In the genomic region with DNA sequence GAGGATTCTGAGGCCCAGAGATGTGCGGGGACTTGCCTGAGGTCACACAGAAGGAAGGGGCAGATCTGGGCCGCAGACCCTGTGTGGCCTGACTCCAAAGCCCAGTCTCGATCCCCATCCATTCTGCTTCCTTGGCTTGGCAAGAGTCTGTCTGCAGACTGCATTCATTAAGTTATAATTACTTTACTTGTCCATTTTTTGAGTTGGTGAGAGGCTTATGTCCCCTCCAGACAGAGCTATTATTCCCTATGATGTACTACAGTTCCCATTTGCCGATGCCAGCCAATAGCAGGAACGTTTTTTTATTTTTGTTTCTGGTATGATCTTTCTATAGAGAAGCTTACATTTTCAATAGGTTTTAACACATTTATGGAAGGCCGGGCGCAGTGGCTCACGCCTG, we compare ENCODE assay signal across 22 cellular contexts.
A peak's percentile ranks its signal among the peaks of the same experiment; 100 is the strongest.
DNase-seq lines count a peak whose midpoint lies in the region; ATAC-seq, FAIRE-seq and TF ChIP-seq lines count a peak whose summit lies in the region.
"Had no signal": no experiment of that assay in that cellular context is flagged by ENCODE, and none has a peak within 500 bp of the region (broad histone marks: within the 10 kb centered on the region; RNA-seq: fewer than 3 reads in every experiment).

No MANE protein-coding gene starts in this region.

- H3K27me3 ChIP-seq in SK-N-SH (ENCODE audit: insufficient read depth), result no peaks in the 10 kb centered on the region
- no peaks in the 10 kb centered on the region for H3K27me3 ChIP-seq in BLaER1 treated with 17β-estradiol and CSF1 and Interleukin-3, amounts not matched to agents 10 nM and 100 nM
- H3K27me3 ChIP-seq in ascending aorta, result no peaks in the 10 kb centered on the region
- no peaks in the 10 kb centered on the region for H3K27me3 ChIP-seq in thoracic aorta (replicated peaks; ENCODE audit: insufficient read depth)

- TF ChIP-seq CTCF in SK-N-SH (IDR thresholded peaks at IDR 0.05) (no peak), ascending aorta (IDR thresholded peaks at IDR 0.05) (no peak), thoracic aorta (IDR thresholded peaks at IDR 0.05) (no peak)

- CTCF ChIA-PET in SK-N-SH (lab: Yijun Ruan, JAX), result interaction anchor here (1.0 to 2.4 kb wide), 4 partner anchors 8 to 35 kb away, joined by 3 to 12 read pairs (median 4); no protein-coding TSS in a partner anchor

- H3F3A ChIP-seq in SK-N-SH (replicated peaks; ENCODE audit: insufficient read depth), result no peaks in the 10 kb centered on the region

- no peak overlapping the region for H3K4me2 ChIP-seq in SK-N-SH
- H3K4me2 ChIP-seq in BLaER1 treated with 17β-estradiol and CSF1 and Interleukin-3, amounts not matched to agents 10 nM and 100 nM, result peak overlapping the region in 10 of 11 experiments; percentile 67 to 100 (median 86); a peak in 19 of 22 replicates
- H3K4me2 ChIP-seq: A549 had no signal

- H3K36me3 ChIP-seq in SK-N-SH (replicated peaks in 1 of 2; ENCODE audit: control insufficient read depth in 1 of 2, insufficient read depth in 2 of 2, low read length in 1 of 2), result peaks cover 0 to 36% of the 10 kb centered on the region in 2 experiments
- peaks cover 28 to 100% (median 82%) of the 10 kb centered on the region in 11 experiments for H3K36me3 ChIP-seq in BLaER1 treated with 17β-estradiol and CSF1 and Interleukin-3, amounts not matched to agents 10 nM and 100 nM
- H3K36me3 ChIP-seq in ascending aorta, result peaks cover 89 to 94% of the 10 kb centered on the region in 2 donors
- peaks cover 89% of the 10 kb centered on the region for H3K36me3 ChIP-seq in thoracic aorta

- POLR2A ChIA-PET in SK-N-SH (lab: Yijun Ruan, JAX), result interaction anchor here (0.7 kb wide), 1 partner anchor 21 kb away, joined by 3 read pairs; no protein-coding TSS in a partner anchor

- TF ChIP-seq POLR2A in GM12892 (IDR thresholded peaks at IDR 0.05; ENCODE audit: low read depth, low read length), result no peak

- H3K9me2 ChIP-seq in SK-N-SH, result no peaks in the 10 kb centered on the region

- H4K20me1 ChIP-seq in SK-N-SH (ENCODE audit: insufficient read depth), result no peaks in the 10 kb centered on the region
- H4K20me1 ChIP-seq in BLaER1 treated with 17β-estradiol and CSF1 and Interleukin-3, amounts not matched to agents 10 nM and 100 nM, result peaks cover 0 to 8% (median 0%) of the 10 kb centered on the region in 11 experiments; a peak in 3 of 22 replicates

- TF ChIP-seq RAD21 in SK-N-SH (IDR thresholded peaks at IDR 0.05; ENCODE audit: low read length), result no peak

- TF ChIP-seq EP300 in SK-N-SH (IDR thresholded peaks at IDR 0.05; ENCODE audit: borderline replicate concordance in 1 of 2, low read depth in 1 of 2, low read length in 1 of 2), result peak in 1 of 2 experiments; percentile 45; a peak in 1 of 4 replicates

- no peak overlapping the region for H3K9ac ChIP-seq in SK-N-SH
- H3K9ac ChIP-seq in BLaER1 treated with 17β-estradiol and CSF1 and Interleukin-3, amounts not matched to agents 10 nM and 100 nM, result peak overlapping the region in 10 of 11 experiments; percentile 25 to 96 (median 84); a peak in 15 of 22 replicates

- H2AFZ ChIP-seq in SK-N-SH (ENCODE audit: low read depth), result no peak overlapping the region

- no peaks in the 10 kb centered on the region for H3K79me2 ChIP-seq in SK-N-SH (ENCODE audit: insufficient read depth)

- peaks cover 0 to 36% of the 10 kb centered on the region in 2 experiments; a peak in 2 of 4 replicates for H3K4me1 ChIP-seq in SK-N-SH (ENCODE audit: control insufficient read depth in 1 of 2, insufficient read depth in 2 of 2, low read depth in 1 of 2, low read length in 1 of 2)
- peaks cover 31 to 100% (median 85%) of the 10 kb centered on the region in 10 experiments for H3K4me1 ChIP-seq in BLaER1 treated with 17β-estradiol and CSF1 and Interleukin-3, amounts not matched to agents 10 nM and 100 nM
- H3K4me1 ChIP-seq in ascending aorta, result peaks cover 0 to 11% of the 10 kb centered on the region in 2 donors
- H3K4me1 ChIP-seq in thoracic aorta (ENCODE audit: control insufficient read depth in 1 of 2, low read depth in 2 of 2), result peaks cover 16 to 43% of the 10 kb centered on the region in 2 donors
- H3K4me1 ChIP-seq: A549 had no signal

- H3K4me3 ChIP-seq in SK-N-SH (ENCODE audit: low read depth in 2 of 2, low read length in 1 of 2), result no peak overlapping the region
- H3K4me3 ChIP-seq in BLaER1 treated with 17β-estradiol and CSF1 and Interleukin-3, amounts not matched to agents 10 nM and 100 nM, result peak overlapping the region in 1 of 10 experiments; percentile 37; a peak in 1 of 20 replicates
- no peak overlapping the region for H3K4me3 ChIP-seq in ascending aorta
- no peak overlapping the region for H3K4me3 ChIP-seq in thoracic aorta
- H3K4me3 ChIP-seq: A549 had no signal

- no peak for FAIRE-seq in GM12892 (lab: Jason Lieb, UNC)
- FAIRE-seq: A549, D721Med, G401.6, GM12891, GM18507 had no signal

- 70% methylated on average over 8 of the region's 8 CpGs for WGBS in SK-N-SH (ENCODE audit: low lambda C conversion rate)

- peak; percentile 60 for DNase-seq in SK-N-SH
- no peak for DNase-seq in ascending aorta (ENCODE audit: low spot score in 2 of 2)
- DNase-seq in thoracic aorta (ENCODE audit: low spot score), result no peak
- no peak for DNase-seq in GM12892 (ENCODE audit: insufficient read length)
- DNase-seq: AML-193; C1 segment of cervical spinal cord; Caco-2; Calu3; CD4-positive, alpha-beta T cell; CD8-positive, alpha-beta T cell; DMS79 treated with DMSO at 0.1 percent for 48 hours; GF-D8 had no signal

- ATAC-seq in SK-N-SH treated with all-trans-retinoic acid at 6 μM for 48 hours (no peak), thoracic aorta (ENCODE audit: insufficient number of reproducible peaks, low FRiP score, low read depth) (no peak), HG02938 (IDR thresholded peaks at IDR 0.05; ENCODE audit: unreplicated experiment) (no peak), HG03175 (IDR thresholded peaks at IDR 0.05; ENCODE audit: unreplicated experiment) (no peak)
- ATAC-seq: A549; CD8-positive, alpha-beta T cell had no signal

- H3K27ac ChIP-seq in SK-N-SH (ENCODE audit: low read depth in 2 of 2, low read length in 1 of 2), result peak overlapping the region in 1 of 2 experiments; percentile 81; a peak in 2 of 4 replicates
- peak overlapping the region in 10 of 11 experiments; percentile 96 to 100 (median 98); a peak in 20 of 22 replicates for H3K27ac ChIP-seq in BLaER1 treated with 17β-estradiol and CSF1 and Interleukin-3, amounts not matched to agents 10 nM and 100 nM
- peak overlapping the region; percentile 79 to 94 for H3K27ac ChIP-seq in ascending aorta
- H3K27ac ChIP-seq in thoracic aorta, result peak overlapping the region; percentile 65 to 78
- H3K27ac ChIP-seq: 22Rv1, A549 had no signal

- intact Hi-C loops in ascending aorta (cut with DNase I), result no loop called here

- H3K9me3 ChIP-seq in SK-N-SH (no peaks in the 10 kb centered on the region), ascending aorta (no peaks in the 10 kb centered on the region), thoracic aorta (no peaks in the 10 kb centered on the region)
- H3K9me3 ChIP-seq in BLaER1 treated with 17β-estradiol and CSF1 and Interleukin-3, amounts not matched to agents 10 nM and 100 nM (replicated peaks in 1 of 11), result no peaks in the 10 kb centered on the region
- H3K9me3 ChIP-seq: A549, Caco-2 had no signal

TF ChIP-seq in SK-N-SH, 30 proteins besides CTCF, POLR2A, EP300 and RAD21:
- TF ChIP-seq YY1 (IDR thresholded peaks at IDR 0.05; ENCODE audit: low read depth) (no peak), RCOR1 (IDR thresholded peaks at IDR 0.05; ENCODE audit: low read length) (peak; percentile 60; the same call in 1 of the 2 replicates)
- TF ChIP-seq, protein P1, sequence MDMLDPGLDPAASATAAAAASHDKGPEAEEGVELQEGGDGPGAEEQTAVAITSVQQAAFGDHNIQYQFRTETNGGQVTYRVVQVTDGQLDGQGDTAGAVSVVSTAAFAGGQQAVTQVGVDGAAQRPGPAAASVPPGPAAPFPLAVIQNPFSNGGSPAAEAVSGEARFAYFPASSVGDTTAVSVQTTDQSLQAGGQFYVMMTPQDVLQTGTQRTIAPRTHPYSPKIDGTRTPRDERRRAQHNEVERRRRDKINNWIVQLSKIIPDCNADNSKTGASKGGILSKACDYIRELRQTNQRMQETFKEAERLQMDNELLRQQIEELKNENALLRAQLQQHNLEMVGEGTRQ (IDR thresholded peaks at IDR 0.05; ENCODE audit: borderline replicate concordance, low read depth, low read length), result no peak
TF ChIP-seq in SK-N-SH: peak in this region for 1.

TF ChIP-seq in SK-N-SH treated with all-trans-retinoic acid at 6 μM for 48 hours, 23 proteins besides CTCF, POLR2A, EP300 and RAD21:
- TF ChIP-seq, protein P2, sequence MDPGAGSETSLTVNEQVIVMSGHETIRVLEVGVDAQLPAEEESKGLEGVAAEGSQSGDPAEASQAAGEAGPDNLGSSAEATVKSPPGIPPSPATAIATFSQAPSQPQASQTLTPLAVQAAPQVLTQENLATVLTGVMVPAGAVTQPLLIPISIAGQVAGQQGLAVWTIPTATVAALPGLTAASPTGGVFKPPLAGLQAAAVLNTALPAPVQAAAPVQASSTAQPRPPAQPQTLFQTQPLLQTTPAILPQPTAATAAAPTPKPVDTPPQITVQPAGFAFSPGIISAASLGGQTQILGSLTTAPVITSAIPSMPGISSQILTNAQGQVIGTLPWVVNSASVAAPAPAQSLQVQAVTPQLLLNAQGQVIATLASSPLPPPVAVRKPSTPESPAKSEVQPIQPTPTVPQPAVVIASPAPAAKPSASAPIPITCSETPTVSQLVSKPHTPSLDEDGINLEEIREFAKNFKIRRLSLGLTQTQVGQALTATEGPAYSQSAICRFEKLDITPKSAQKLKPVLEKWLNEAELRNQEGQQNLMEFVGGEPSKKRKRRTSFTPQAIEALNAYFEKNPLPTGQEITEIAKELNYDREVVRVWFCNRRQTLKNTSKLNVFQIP (CRISPR knock-in tag; IDR thresholded peaks at IDR 0.05; ENCODE audit: borderline replicate concordance, low read depth), result no peak
